Comparison of ENCODE assay signal across 12 cellular contexts in genomic region chr12:47087088-47087688, GRCh38. TPM values are rescaled to one million over a fixed set of nuclear protein-coding genes. Genes with fewer than 3 reads are reported as not detected.
DNase-seq lines count a peak whose midpoint lies in the region; ATAC-seq and TF ChIP-seq lines count a peak whose summit lies in the region.
"Had no signal": no experiment of that assay in that cellular context is flagged by ENCODE, and none has a peak within 500 bp of the region (broad histone marks: within the 10 kb centered on the region; RNA-seq: fewer than 3 reads in every experiment).

No MANE protein-coding gene starts in this region.

- H3K4me1 ChIP-seq in ascending aorta, result peaks cover 3 to 52% of the 10 kb centered on the region in 2 donors
- H3K4me1 ChIP-seq in muscle layer of duodenum (ENCODE audit: control insufficient read depth in 1 of 2, insufficient read depth in 2 of 2, low read length in 2 of 2), result peaks cover 4 to 28% of the 10 kb centered on the region in 2 donors
- H3K4me1 ChIP-seq in mucosa of descending colon (ENCODE audit: low read depth), result no peaks in the 10 kb centered on the region

- peak overlapping the region; percentile 81 to 99 for H3K27ac ChIP-seq in ascending aorta
- H3K27ac ChIP-seq in muscle layer of duodenum (ENCODE audit: low read length), result peak overlapping the region; percentile 54

- DNase-seq in COR-L47 (lab: John Stamatoyannopoulos, UW), result peak; percentile 39
- peak; percentile 64 for DNase-seq in NCI-H146 (lab: John Stamatoyannopoulos, UW)
- no peak for DNase-seq in ascending aorta (ENCODE audit: low spot score in 2 of 2)
- no peak for DNase-seq in mucosa of descending colon
- no peak for DNase-seq in Kasumi-1 (lab: John Stamatoyannopoulos, UW)
- DNase-seq: activated T-cell treated with anti-CD3 and anti-CD28 coated beads for 4 hours, anterior cingulate cortex, midbrain, NCI-H2107 had no signal

- H3K27me3 ChIP-seq in ascending aorta (no peaks in the 10 kb centered on the region), muscle layer of duodenum (ENCODE audit: low read depth, low read length) (no peaks in the 10 kb centered on the region)

- no peak for TF ChIP-seq CTCF in ascending aorta (IDR thresholded peaks at IDR 0.05)
- no peak for TF ChIP-seq CTCF in mucosa of descending colon (IDR thresholded peaks at IDR 0.05)

- H3K36me3 ChIP-seq in ascending aorta (no peaks in the 10 kb centered on the region), muscle layer of duodenum (ENCODE audit: control insufficient read depth in 1 of 2, insufficient read depth in 2 of 2, low read length in 2 of 2) (no peaks in the 10 kb centered on the region), mucosa of descending colon (ENCODE audit: low read depth) (no peaks in the 10 kb centered on the region)

- H3K9me3 ChIP-seq in ascending aorta (no peaks in the 10 kb centered on the region), muscle layer of duodenum (ENCODE audit: control insufficient read depth in 1 of 2, low read length in 2 of 2) (no peaks in the 10 kb centered on the region), mucosa of descending colon (no peaks in the 10 kb centered on the region)

- intact Hi-C loops in ascending aorta (cut with DNase I) (loop anchor here (10.0 kb wide), 1 partner anchor 728 kb away; the partner anchor contains the start of gene HDAC7), mucosa of descending colon (cut with DNase I, micrococcal nuclease) (no loop called here)

- H3K4me3 ChIP-seq in ascending aorta, result no peak overlapping the region
- no peak overlapping the region for H3K4me3 ChIP-seq in muscle layer of duodenum (ENCODE audit: low read depth in 1 of 2, low read length in 2 of 2)
- no peak overlapping the region for H3K4me3 ChIP-seq in mucosa of descending colon

- ATAC-seq in HG03280 (IDR thresholded peaks at IDR 0.05; ENCODE audit: unreplicated experiment) (no peak), GM19328 (IDR thresholded peaks at IDR 0.05; ENCODE audit: unreplicated experiment) (no peak), mucosa of descending colon (no peak)

RNA-seq across cellular contexts. Expression of gene AMIGO2, which starts 7.4 kb away (rescaled TPM):
- total RNA-seq in ascending aorta (22.7 TPM), mucosa of descending colon (10 to 100 TPM in 1 of 3 donors, 1 to 10 TPM in 2; 3.5 to 39.3 (median 4.8) TPM)

RNA-seq across cellular contexts. Expression of gene PCED1B, which starts 7.8 kb away (rescaled TPM):
- 1.5 TPM for total RNA-seq in ascending aorta
- 1 to 10 TPM; 2.2 to 4.7 (median 2.9) TPM for total RNA-seq in mucosa of descending colon

Comparison
In these comparisons a context has a peak if more than half of its experiments do, and no peak if none do; other contexts are left out.
1. DNase-seq: peak in COR-L47 (single experiment) and NCI-H146 (single experiment); none in ascending aorta (0 of 2), mucosa of descending colon (0 of 3) and Kasumi-1 (0 of 2).